ENCODE assay signal across 24 cellular contexts in the genomic region with DNA sequence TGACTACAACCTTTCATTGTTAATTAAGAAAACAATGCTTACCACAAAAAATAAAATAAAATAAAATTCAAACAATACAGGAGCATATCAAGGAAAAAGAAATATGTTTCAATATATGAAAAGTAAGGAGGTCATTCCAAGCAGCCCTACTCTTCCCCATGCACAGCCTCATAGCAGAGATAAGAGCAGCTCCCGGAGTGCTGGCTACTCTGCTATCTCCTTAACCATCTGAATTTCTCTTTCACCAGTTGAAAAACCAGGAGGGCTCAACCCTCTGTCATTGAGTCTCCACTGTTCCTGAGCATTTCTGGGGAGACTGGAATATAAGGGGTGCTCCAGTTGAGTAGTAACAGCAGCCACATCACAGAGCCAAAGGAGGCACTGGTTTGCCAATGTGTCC.
DNase-seq lines count a peak whose midpoint lies in the region; ATAC-seq and TF ChIP-seq lines count a peak whose summit lies in the region.
"Had no signal": no experiment of that assay in that cellular context is flagged by ENCODE, and none has a peak within 500 bp of the region (broad histone marks: within the 10 kb centered on the region; RNA-seq: fewer than 3 reads in every experiment).

No MANE protein-coding gene starts in this region.

- TF ChIP-seq CTCF in lung (IDR thresholded peaks at IDR 0.05; ENCODE audit: control extremely low read depth, extremely low read depth), result no peak
- no peak for TF ChIP-seq CTCF in spleen (IDR thresholded peaks at IDR 0.05 in 8 of 11, conservative IDR thresholded peaks at IDR 0.05 in 3 of 11)

- peak overlapping the region; percentile 77 for H3K27ac ChIP-seq in caudate nucleus (ENCODE audit: low read depth, low read length)
- peak overlapping the region; percentile 13 to 23 for H3K27ac ChIP-seq in lung (ENCODE audit: low read depth in 1 of 2, low read length in 1 of 2)
- peak overlapping the region in 5 of 8 donors; percentile 48 to 76 (median 67) for H3K27ac ChIP-seq in spleen
- H3K27ac ChIP-seq: foreskin keratinocyte, VCaP had no signal

- H3K27me3 ChIP-seq in lung (ENCODE audit: control insufficient read depth, insufficient read depth) (no peaks in the 10 kb centered on the region), spleen (replicated peaks in 1 of 7) (no peaks in the 10 kb centered on the region)
- H3K27me3 ChIP-seq: ascending aorta, foreskin keratinocyte had no signal

- TF ChIP-seq POLR2A in spleen (IDR thresholded peaks at IDR 0.05), result no peak

- H3K4me1 ChIP-seq in lung (ENCODE audit: control insufficient read depth in 2 of 2, insufficient read depth in 2 of 2, low read length in 2 of 2) (peaks cover 7 to 9% of the 10 kb centered on the region in 2 donors), spleen (peaks cover 0 to 17% (median 7%) of the 10 kb centered on the region in 6 donors)
- H3K4me1 ChIP-seq: foreskin keratinocyte, HAP-1 had no signal

- ATAC-seq in lung (ENCODE audit: insufficient read depth, low FRiP score), result no peak
- ATAC-seq in activated T-cell treated with anti-CD3 and anti-CD28 coated beads, Interleukin-2, amount 50 U/mL, for 4 hours, result no peak
- ATAC-seq: activated CD8-positive, alpha-beta memory T cell treated with anti-CD3 and anti-CD28 coated beads, Interleukin-2, amount 10 ng/mL, durations not matched to agents 7 days and 5 days; foreskin keratinocyte had no signal

- H3K4me1 Mint-ChIP-seq in activated T-cell treated with anti-CD3 and anti-CD28 coated beads, Interleukin-2, amount 50 U/mL, for 4 hours (ENCODE audit: low read depth), result no peaks in the 10 kb centered on the region
- H3K4me1 Mint-ChIP-seq: activated CD4-positive, alpha-beta T cell treated with anti-CD3 and anti-CD28 coated beads, Interleukin-2, amount 10 ng/mL, durations not matched to agents 7 days and 5 days; activated CD8-positive, alpha-beta memory T cell treated with anti-CD3 and anti-CD28 coated beads, Interleukin-2, amount 10 ng/mL, durations not matched to agents 7 days and 5 days; activated naive CD4-positive, alpha-beta T cell treated with anti-CD3 and anti-CD28 coated beads, Interleukin-2, amount 50 U/mL, for 24 hours had no signal

- WGBS in lung, 2 donors, result 84 to 94% methylated on average over 1 of the region's 1 CpG
- 81 to 100% (median 93%) methylated on average over 1 of the region's 1 CpG for WGBS in spleen, 5 donors

- intact Hi-C loops in spleen (cut with DNase I; ENCODE audit: low total_unique reads), result no loop called here

- H3K4me3 ChIP-seq in lung, result no peak overlapping the region
- no peak overlapping the region for H3K4me3 ChIP-seq in spleen
- H3K4me3 ChIP-seq: ascending aorta, HAP-1, skin epidermis had no signal

- DNase-seq in OCI-M1 (lab: John Stamatoyannopoulos, UW) (peak; percentile 49), caudate nucleus (lab: John Stamatoyannopoulos, UW) (no peak), lung (ENCODE audit: low spot score) (no peak), spleen (no peak), GF-D8 (lab: John Stamatoyannopoulos, UW) (no peak), LoVo (ENCODE audit: low spot score) (no peak)
- DNase-seq in activated T-cell treated with anti-CD3 and anti-CD28 coated beads, Interleukin-2, amount 50 U/mL, for 4 hours, result no peak
- DNase-seq: activated CD4-positive, alpha-beta T cell treated with anti-CD3 and anti-CD28 coated beads, Interleukin-2, amount 10 ng/mL, durations not matched to agents 7 days and 5 days; activated CD8-positive, alpha-beta memory T cell treated with anti-CD3 and anti-CD28 coated beads, Interleukin-2, amount 10 ng/mL, durations not matched to agents 7 days and 5 days; cerebellar nuclear complex; EL; foreskin keratinocyte; immature natural killer cell; Kasumi-1; NCI-H1694; NCI-H526 treated with DMSO at 0.1 percent for 48 hours; stimulated activated CD4-positive, alpha-beta T cell treated with anti-CD3 and anti-CD28 coated beads, Interleukin-2, amount 100 ng/mL, for 24 hours had no signal

- no peaks in the 10 kb centered on the region for H3K36me3 Mint-ChIP-seq in activated T-cell treated with anti-CD3 and anti-CD28 coated beads, Interleukin-2, amount 50 U/mL, for 4 hours (ENCODE audit: insufficient read depth)
- H3K36me3 Mint-ChIP-seq: activated CD8-positive, alpha-beta memory T cell treated with anti-CD3 and anti-CD28 coated beads, Interleukin-2, amount 10 ng/mL, durations not matched to agents 7 days and 5 days; activated naive CD4-positive, alpha-beta T cell treated with anti-CD3 and anti-CD28 coated beads, Interleukin-2, amount 50 U/mL, for 24 hours; immature natural killer cell had no signal

- H3K9me3 Mint-ChIP-seq in activated T-cell treated with anti-CD3 and anti-CD28 coated beads, Interleukin-2, amount 50 U/mL, for 4 hours, result no peaks in the 10 kb centered on the region
- H3K9me3 Mint-ChIP-seq: activated naive CD4-positive, alpha-beta T cell treated with anti-CD3 and anti-CD28 coated beads, Interleukin-2, amount 50 U/mL, for 24 hours; activated T-helper 1 cell treated with anti-CD3 and anti-CD28 coated beads, Interleukin-12 subunit alpha, Interleukin-12 subunit beta, Interleukin-2, Interleukin-4 antibody, amounts not matched to agents 30 ng/mL and 10 ng/mL and 1 ng/mL, durations not matched to agents 14 hours and 24 hours and 36 hours; T-helper 1 cell treated with Interleukin-12 subunit alpha and Interleukin-12 subunit beta and Interleukin-4 antibody, amounts not matched to agents 30 μg/mL and 1 μg/mL, for 36 hours had no signal

- H3K9me3 ChIP-seq in lung (ENCODE audit: control insufficient read depth in 2 of 2, insufficient read depth in 1 of 2, low read length in 1 of 2) (no peaks in the 10 kb centered on the region), spleen (peaks cover 0 to 16% (median 11%) of the 10 kb centered on the region in 8 donors)
- H3K9me3 ChIP-seq: ascending aorta had no signal

- H3K36me3 ChIP-seq in lung (ENCODE audit: control insufficient read depth in 2 of 2, insufficient read depth in 2 of 2, low read length in 2 of 2), result no peaks in the 10 kb centered on the region
- H3K36me3 ChIP-seq in spleen, result no peaks in the 10 kb centered on the region
- H3K36me3 ChIP-seq: ascending aorta, HAP-1 had no signal

- no peak overlapping the region for H3K4me3 Mint-ChIP-seq in activated T-cell treated with anti-CD3 and anti-CD28 coated beads, Interleukin-2, amount 50 U/mL, for 4 hours
- H3K4me3 Mint-ChIP-seq: activated CD4-positive, alpha-beta T cell treated with anti-CD3 and anti-CD28 coated beads, Interleukin-2, amount 10 ng/mL, durations not matched to agents 7 days and 5 days; activated CD8-positive, alpha-beta memory T cell treated with anti-CD3 and anti-CD28 coated beads, Interleukin-2, amount 10 ng/mL, durations not matched to agents 7 days and 5 days; activated naive CD4-positive, alpha-beta T cell treated with anti-CD3 and anti-CD28 coated beads, Interleukin-2, amount 50 U/mL, for 24 hours; activated T-helper 1 cell treated with anti-CD3 and anti-CD28 coated beads, Interleukin-12 subunit alpha, Interleukin-12 subunit beta, Interleukin-2, Interleukin-4 antibody, amounts not matched to agents 30 ng/mL and 10 ng/mL and 1 ng/mL, durations not matched to agents 14 hours and 24 hours and 36 hours; immature natural killer cell; T-helper 1 cell treated with Interleukin-12 subunit alpha and Interleukin-12 subunit beta and Interleukin-4 antibody, amounts not matched to agents 30 μg/mL and 1 μg/mL, for 36 hours had no signal

- H3K27me3 Mint-ChIP-seq in activated T-cell treated with anti-CD3 and anti-CD28 coated beads, Interleukin-2, amount 50 U/mL, for 4 hours (ENCODE audit: low read depth), result no peaks in the 10 kb centered on the region
- H3K27me3 Mint-ChIP-seq: activated CD4-positive, alpha-beta T cell treated with anti-CD3 and anti-CD28 coated beads, Interleukin-2, amount 10 ng/mL, durations not matched to agents 7 days and 5 days; activated CD8-positive, alpha-beta memory T cell treated with anti-CD3 and anti-CD28 coated beads, Interleukin-2, amount 10 ng/mL, durations not matched to agents 7 days and 5 days; activated naive CD4-positive, alpha-beta T cell treated with anti-CD3 and anti-CD28 coated beads, Interleukin-2, amount 50 U/mL, for 24 hours had no signal

Comparison
In these comparisons a context has a peak if more than half of its experiments do, and no peak if none do; other contexts are left out.
1. H3K27ac ChIP-seq: peak in every context shown above with its lines; median percentile 77 in caudate nucleus; 67 in spleen; 18 in lung.